ENCODE assay signal across 7 cellular contexts in the genomic region with DNA sequence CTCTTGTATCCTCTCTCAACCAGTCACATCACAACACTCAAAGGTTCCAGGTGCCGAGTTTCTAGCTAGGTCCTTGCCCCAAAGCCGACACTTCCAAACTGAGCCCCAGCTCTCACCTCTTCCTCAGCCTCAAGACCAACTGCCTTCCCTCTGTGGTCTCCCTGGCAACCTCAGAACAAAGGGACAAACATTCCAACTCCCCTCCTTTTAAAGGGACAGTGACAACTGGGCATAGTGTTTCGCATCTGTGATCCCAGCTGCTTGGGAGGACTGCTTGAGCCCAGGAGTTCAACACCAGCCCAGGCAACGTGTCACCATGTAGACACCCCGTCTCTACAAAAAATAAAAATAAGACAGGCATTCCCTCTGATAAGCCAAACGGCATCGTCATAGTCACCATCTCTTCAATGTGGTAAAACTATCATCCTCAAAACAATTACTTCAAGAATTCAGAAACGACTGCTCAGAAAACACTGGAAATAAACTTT. TPM values are rescaled to one million over a fixed set of nuclear protein-coding genes. Genes with fewer than 3 reads are reported as not detected.
DNase-seq lines count a peak whose midpoint lies in the region; ATAC-seq, FAIRE-seq and TF ChIP-seq lines count a peak whose summit lies in the region.

No MANE protein-coding gene starts in this region.

- H3K36me3 ChIP-seq in H1 (ENCODE audit: control insufficient read depth in 2 of 4, insufficient read depth in 4 of 4, low read length in 3 of 4) = peaks cover 10 to 32% (median 25%) of the 10 kb centered on the region in 4 experiments; a peak in 7 of 8 replicates
- peaks cover 14 to 34% (median 23%) of the 10 kb centered on the region in 3 experiments for H3K36me3 ChIP-seq in naive thymus-derived CD4-positive, alpha-beta T cell (ENCODE audit: control insufficient read depth in 2 of 3, insufficient read depth in 3 of 3, low read length in 3 of 3)

- no peaks in the 10 kb centered on the region for H3K9me3 Mint-ChIP-seq in H9
- no peaks in the 10 kb centered on the region for H3K9me3 Mint-ChIP-seq in naive thymus-derived CD4-positive, alpha-beta T cell

- H4K8ac ChIP-seq in H9 (replicated peaks; ENCODE audit: insufficient read length, low read depth, low read length) (no peak overlapping the region), H1 (ENCODE audit: extremely low read depth, insufficient read depth, low read length) (no peak overlapping the region)

- H2BK15ac ChIP-seq in H9 (ENCODE audit: low read depth, low read length) (no peak overlapping the region), H1 (ENCODE audit: low read length) (no peak overlapping the region)

- H3K4me1 ChIP-seq in H9 (ENCODE audit: insufficient read depth, low read length) (peaks cover 23% of the 10 kb centered on the region), H1 (replicated peaks in 1 of 4; ENCODE audit: control insufficient read depth in 3 of 4, insufficient read depth in 4 of 4, low read length in 3 of 4) (peaks cover 14 to 37% (median 34%) of the 10 kb centered on the region in 4 experiments; a peak in 6 of 7 replicates)
- H3K4me1 ChIP-seq in naive thymus-derived CD4-positive, alpha-beta T cell (ENCODE audit: control insufficient read depth in 2 of 2, insufficient read depth in 2 of 2, low read length in 2 of 2) = peaks cover 53 to 55% of the 10 kb centered on the region in 2 donors

- no peak overlapping the region; a peak in 1 of 8 replicates for H3K4me3 ChIP-seq in H1 (ENCODE audit: extremely low read depth in 1 of 4, insufficient read depth in 2 of 4, low read depth in 3 of 4, low read length in 4 of 4)
- H3K4me3 ChIP-seq in naive thymus-derived CD4-positive, alpha-beta T cell (ENCODE audit: low read length) = no peak overlapping the region

- H3K4me1 Mint-ChIP-seq in H9 = peaks cover 53 to 59% of the 10 kb centered on the region in 2 experiments
- peaks cover 54 to 90% (median 82%) of the 10 kb centered on the region in 7 donors for H3K4me1 Mint-ChIP-seq in naive thymus-derived CD4-positive, alpha-beta T cell

- WGBS in H9 (ENCODE audit: extremely low coverage, insufficient read length, low lambda C conversion rate) = no CpG with 5 or more reads among the region's 8 CpGs
- 61% methylated on average over 8 of the region's 8 CpGs; no CpG with 5 or more reads in 1 of the 2 experiments for WGBS in H1 (ENCODE audit: extremely low coverage in 1 of 2, insufficient coverage in 1 of 2, insufficient read length in 1 of 2, insufficient replicate concordance in 2 of 2, low coverage in 1 of 2, low lambda C conversion rate in 2 of 2, missing lambda C conversion rate in 1 of 2), 2 experiments

- H2AFZ ChIP-seq in H9 (ENCODE audit: low read length) = no peak overlapping the region
- no peak overlapping the region for H2AFZ ChIP-seq in H1 (ENCODE audit: low read length)

- POLR2A ChIA-PET in H1 (lab: Charles Lee; ENCODE audit: partially characterized antibody) = interaction anchor here (0.7 to 20.3 kb wide), 6 partner anchors 11 to 53 kb away, joined by 3 to 363 read pairs (median 28); a partner anchor contains a TSS
- POLR2A ChIA-PET in naive thymus-derived CD4-positive, alpha-beta T cell (lab: Charles Lee) = interaction anchor here (0.6 to 5.0 kb wide), 3 partner anchors 11 to 442 kb away, joined by 3 to 25 read pairs (median 3); a partner anchor contains a TSS

- ATAC-seq in naive thymus-derived CD4-positive, alpha-beta T cell = peak; percentile 48
- ATAC-seq in HG03521 (IDR thresholded peaks at IDR 0.05; ENCODE audit: unreplicated experiment) (no peak), HG03469 (IDR thresholded peaks at IDR 0.05; ENCODE audit: unreplicated experiment) (no peak)

- H3K23me2 ChIP-seq in H9 (ENCODE audit: insufficient read length, low read depth, low read length, poor library complexity, severe bottlenecking) (no peaks in the 10 kb centered on the region), H1 (ENCODE audit: low read depth, low read length) (no peaks in the 10 kb centered on the region)

- no peak overlapping the region for H3K27ac ChIP-seq in H9 (ENCODE audit: insufficient read length, low read depth, low read length)
- peak overlapping the region; percentile 35; the same call in 1 of the 2 replicates for H3K27ac ChIP-seq in H1 (ENCODE audit: low read depth, low read length)
- peak overlapping the region; percentile 57 for H3K27ac ChIP-seq in naive thymus-derived CD4-positive, alpha-beta T cell (ENCODE audit: low read depth, low read length)

- H3K18ac ChIP-seq in H9 (ENCODE audit: insufficient read length, low read depth, low read length) (no peak overlapping the region), H1 (ENCODE audit: extremely low read depth, low read length) (no peak overlapping the region)

- no peak for TF ChIP-seq CTCF in H9 (conservative IDR thresholded peaks at IDR 0.05)
- no peak for TF ChIP-seq CTCF in H1 (IDR thresholded peaks at IDR 0.05; ENCODE audit: control extremely low read depth in 1 of 3, insufficient read depth in 1 of 3, low read depth in 1 of 3, low read length in 3 of 3)

- H3K36me3 Mint-ChIP-seq in H9 (ENCODE audit: insufficient read depth in 1 of 3, low read depth in 3 of 3) = peaks cover 27 to 33% (median 30%) of the 10 kb centered on the region in 3 experiments
- peaks cover 2 to 26% (median 13%) of the 10 kb centered on the region in 5 donors for H3K36me3 Mint-ChIP-seq in naive thymus-derived CD4-positive, alpha-beta T cell

- H2BK20ac ChIP-seq in H9 (ENCODE audit: low read depth, low read length, poor library complexity, severe bottlenecking) = no peak overlapping the region
- H2BK20ac ChIP-seq in H1 (ENCODE audit: low read length) = no peak overlapping the region

- peak overlapping the region in 1 of 2 experiments; percentile 25; a peak in 4 of 5 replicates for H3K4me3 Mint-ChIP-seq in H9
- H3K4me3 Mint-ChIP-seq in naive thymus-derived CD4-positive, alpha-beta T cell = peak overlapping the region; percentile 15 to 90 (median 72)

- TF ChIP-seq EP300 in H1 (IDR thresholded peaks at IDR 0.05; ENCODE audit: borderline replicate concordance in 1 of 2, low read depth in 2 of 2, low read length in 2 of 2) = peak in 1 of 2 experiments; percentile 58; a peak in 1 of 3 replicates

- H2BK120ac ChIP-seq in H9 (ENCODE audit: low read depth, low read length, poor library complexity, severe bottlenecking) (no peak overlapping the region), H1 (replicated peaks; ENCODE audit: low read depth, low read length) (no peak overlapping the region)

- H3K9ac ChIP-seq in H9 (ENCODE audit: extremely low read depth, insufficient read length, low read length) (no peak overlapping the region), H1 (replicated peaks in 1 of 4; ENCODE audit: extremely low read depth in 1 of 4, low read depth in 3 of 4, low read length in 3 of 4) (no peak overlapping the region)

- H2BK12ac ChIP-seq in H9 (ENCODE audit: insufficient read length, low read depth, low read length) = no peak overlapping the region
- H2BK12ac ChIP-seq in H1 (ENCODE audit: low read depth, low read length) = no peak overlapping the region

- H4K91ac ChIP-seq in H9 (ENCODE audit: insufficient read length, low read depth, low read length) = no peak overlapping the region
- H4K91ac ChIP-seq in H1 (replicated peaks; ENCODE audit: insufficient read length, low read length) = no peak overlapping the region

- peak overlapping the region; percentile 10 to 97 (median 90); a peak in 6 of 7 replicates for H3K27ac Mint-ChIP-seq in H9
- H3K27ac Mint-ChIP-seq in naive thymus-derived CD4-positive, alpha-beta T cell = peak overlapping the region; percentile 51 to 91 (median 82)

- H3K4ac ChIP-seq in H9 (ENCODE audit: low read depth, low read length) = no peak overlapping the region
- H3K4ac ChIP-seq in H1 (replicated peaks; ENCODE audit: insufficient read length, low read depth, low read length) = no peak overlapping the region

- H3K23ac ChIP-seq in H9 (ENCODE audit: insufficient read length, low read depth, low read length) = no peak overlapping the region
- H3K23ac ChIP-seq in H1 (ENCODE audit: insufficient read length) = no peak overlapping the region

- H3K9me3 ChIP-seq in H9 (ENCODE audit: control insufficient read depth, low read depth, low read length) = no peaks in the 10 kb centered on the region
- H3K9me3 ChIP-seq in H1 (ENCODE audit: insufficient read depth in 2 of 2, low read depth in 1 of 2, low read length in 1 of 2) = no peaks in the 10 kb centered on the region
- no peaks in the 10 kb centered on the region for H3K9me3 ChIP-seq in naive thymus-derived CD4-positive, alpha-beta T cell (ENCODE audit: control insufficient read depth in 2 of 3, low read length in 3 of 3)

- FAIRE-seq in H1 (lab: Jason Lieb, UNC) = peak; percentile 84

- no peaks in the 10 kb centered on the region for H4K20me1 ChIP-seq in H9 (ENCODE audit: control insufficient read depth, insufficient read depth, insufficient read length)
- peaks cover 60 to 64% of the 10 kb centered on the region in 2 experiments for H4K20me1 ChIP-seq in H1 (replicated peaks in 1 of 2; ENCODE audit: control insufficient read depth in 1 of 2, insufficient read depth in 2 of 2, low read length in 2 of 2)

- H3K27me3 ChIP-seq in H9 (ENCODE audit: insufficient read depth, low read length) (no peaks in the 10 kb centered on the region), H1 (replicated peaks in 1 of 4; ENCODE audit: control insufficient read depth in 3 of 4, extremely low read depth in 1 of 4, insufficient read depth in 3 of 4, low read length in 3 of 4) (no peaks in the 10 kb centered on the region)
- no peaks in the 10 kb centered on the region for H3K27me3 ChIP-seq in naive thymus-derived CD4-positive, alpha-beta T cell (ENCODE audit: control insufficient read depth in 2 of 2, insufficient read depth in 2 of 2, low read length in 2 of 2)

- no peak overlapping the region for H3T11ph ChIP-seq in H9 (ENCODE audit: low read length)

- no peak for TF ChIP-seq RAD21 in H1 (IDR thresholded peaks at IDR 0.05 in 1 of 2, conservative IDR thresholded peaks at IDR 0.05 in 1 of 2; ENCODE audit: low read depth in 2 of 2, low read length in 2 of 2)

- no peak overlapping the region for H2AK5ac ChIP-seq in H9 (ENCODE audit: insufficient read length, low read length)
- H2AK5ac ChIP-seq in H1 (ENCODE audit: low read depth, low read length) = no peak overlapping the region

- H3K79me1 ChIP-seq in H9 (ENCODE audit: insufficient read depth, low read depth, low read length, poor library complexity, severe bottlenecking) = peaks cover 15% of the 10 kb centered on the region
- peaks cover 11% of the 10 kb centered on the region for H3K79me1 ChIP-seq in H1 (ENCODE audit: low read depth, low read length)

- intact Hi-C loops in naive thymus-derived CD4-positive, alpha-beta T cell (cut with micrococcal nuclease) = loop anchor here in 1 of 2 donors (5.0 kb wide), 2 partner anchors 37 to 92 kb away; a partner anchor contains a TSS

- H3K14ac ChIP-seq in H9 (ENCODE audit: insufficient read depth, low read length) (no peak overlapping the region), H1 (ENCODE audit: insufficient read length) (no peak overlapping the region)

- H2BK5ac ChIP-seq in H9 (ENCODE audit: insufficient read length, low read length) (no peak overlapping the region), H1 (ENCODE audit: low read depth, low read length) (no peak overlapping the region)

- CTCF ChIA-PET in H1 (lab: Charles Lee; ENCODE audit: partially characterized antibody) = interaction anchor here (0.6 to 4.0 kb wide), 8 partner anchors 13 to 363 kb away, joined by 3 to 35 read pairs (median 4); no protein-coding TSS in a partner anchor
- CTCF ChIA-PET in naive thymus-derived CD4-positive, alpha-beta T cell (lab: Charles Lee) = interaction anchor here (0.6 to 13.0 kb wide), 4 partner anchors 14 to 600 kb away, joined by 3 to 102 read pairs (median 3); no protein-coding TSS in a partner anchor

- H3K56ac ChIP-seq in H9 (ENCODE audit: insufficient read length, low read depth, low read length) = no peak overlapping the region
- H3K56ac ChIP-seq in H1 (replicated peaks; ENCODE audit: insufficient read length, low read depth, low read length) = no peak overlapping the region

- H3K4me2 ChIP-seq in H9 (ENCODE audit: insufficient read depth, insufficient read length, low read length) = no peak overlapping the region
- peak overlapping the region; percentile 38 to 75 for H3K4me2 ChIP-seq in H1 (ENCODE audit: insufficient read depth in 1 of 2, low read depth in 2 of 2, low read length in 2 of 2)

- H3K27me3 Mint-ChIP-seq in H9 (ENCODE audit: low read depth) = no peaks in the 10 kb centered on the region
- H3K27me3 Mint-ChIP-seq in naive thymus-derived CD4-positive, alpha-beta T cell = no peaks in the 10 kb centered on the region

- peak; percentile 54 to 68; a peak in 2 of 3 replicates for TF ChIP-seq POLR2A in H1 (IDR thresholded peaks at IDR 0.05; ENCODE audit: control extremely low read depth in 1 of 2, low read depth in 2 of 2, low read length in 2 of 2)

- H3K79me2 ChIP-seq in H9 (ENCODE audit: insufficient read depth, low read length) (peaks cover 80% of the 10 kb centered on the region), H1 (ENCODE audit: control insufficient read depth in 1 of 2, insufficient read depth in 2 of 2, low read length in 2 of 2) (peaks cover 55 to 99% of the 10 kb centered on the region in 2 experiments)

- H4K5ac ChIP-seq in H9 (ENCODE audit: insufficient read length, low read depth, low read length) (no peak overlapping the region), H1 (ENCODE audit: insufficient read length, low read depth, low read length) (no peak overlapping the region)

- DNase-seq in H9 (peak; percentile 85), NCI-H69 (lab: John Stamatoyannopoulos, UW) (peak; percentile 65), H1 (ENCODE audit: low read depth in 1 of 2, low spot score in 2 of 2) (no peak), NCI-H226 (no peak)
- DNase-seq in naive thymus-derived CD4-positive, alpha-beta T cell = peak in 3 of 9 donors; percentile 32 to 41 (median 37)

RNA-seq across cellular contexts. Expression of a gene that starts 11.3 kb away (rescaled TPM):
- 85.9 TPM in 2 replicates for total RNA-seq in H9 (2021)
- total RNA-seq in H1 (2021; fragmentation: NEBNext Ultra II Directional; extraction: Animal tissue kit (Norgen Biotek cat#: 25700)) = 82.8 and 83.2 TPM in 2 replicates
- polyA plus RNA-seq in H1 (2011; rRNA removed) = 53.6 and 58.8 TPM in 2 replicates
- 66.3 TPM for polyA plus RNA-seq in H1 (2011; cell fraction: cytosol; rRNA removed)
- polyA plus RNA-seq in H1 (2011; cell fraction: nucleus; rRNA removed) = 116 TPM
- polyA plus RNA-seq in H1 (2012, experiment 1 of 2) = 47.3 to 53.1 TPM (median 49.3 TPM) in 4 replicates
- 13.9 TPM for polyA plus RNA-seq in H1 (2012, experiment 2 of 2)
- polyA plus RNA-seq in H1 (2013, experiment 1 of 2) = 63.3 TPM
- polyA plus RNA-seq in H1 (2013, experiment 2 of 2) = 61.2 TPM
- 46.3 and 51.4 TPM in 2 replicates for polyA minus RNA-seq in H1 (2011; rRNA and poly(A)+ RNA removed)
- 31.8 TPM for polyA minus RNA-seq in H1 (2011; cell fraction: cytosol; rRNA and poly(A)+ RNA removed)
- polyA minus RNA-seq in H1 (2011; cell fraction: nucleus; rRNA and poly(A)+ RNA removed) = 65.1 TPM
- total RNA-seq in naive thymus-derived CD4-positive, alpha-beta T cell = 100 to 1,000 TPM in 2 of 5 experiments, 10 to 100 TPM in 3; 66.1 to 139 (median 77.4) TPM
- 10 to 100 TPM; 36.6 to 58.4 TPM for polyA plus RNA-seq in naive thymus-derived CD4-positive, alpha-beta T cell

RNA-seq across cellular contexts. Expression of a gene that starts 22.9 kb away (rescaled TPM):
- total RNA-seq in H9 (2021) = 60.9 and 62.9 TPM in 2 replicates
- 72.9 and 73.1 TPM in 2 replicates for total RNA-seq in H1 (2021; fragmentation: NEBNext Ultra II Directional; extraction: Animal tissue kit (Norgen Biotek cat#: 25700))
- polyA plus RNA-seq in H1 (2011; rRNA removed) = 39.7 and 40.7 TPM in 2 replicates
- polyA plus RNA-seq in H1 (2011; cell fraction: cytosol; rRNA removed) = 44.1 TPM
- polyA plus RNA-seq in H1 (2011; cell fraction: nucleus; rRNA removed) = 33.3 TPM
- 43.9 to 48.5 TPM (median 46.8 TPM) in 4 replicates for polyA plus RNA-seq in H1 (2012, experiment 1 of 2)
- 28.5 TPM for polyA plus RNA-seq in H1 (2012, experiment 2 of 2)
- 46.0 TPM for polyA plus RNA-seq in H1 (2013, experiment 1 of 2)
- polyA plus RNA-seq in H1 (2013, experiment 2 of 2) = 45.2 TPM
- polyA minus RNA-seq in H1 (2011; rRNA and poly(A)+ RNA removed) = 51.3 and 52.9 TPM in 2 replicates
- polyA minus RNA-seq in H1 (2011; cell fraction: cytosol; rRNA and poly(A)+ RNA removed) = 29.9 TPM
- polyA minus RNA-seq in H1 (2011; cell fraction: nucleus; rRNA and poly(A)+ RNA removed) = 23.9 TPM
- total RNA-seq in naive thymus-derived CD4-positive, alpha-beta T cell = 10 to 100 TPM; 32.1 to 48.0 (median 40.7) TPM
- 10 to 100 TPM; 19.6 to 22.9 TPM for polyA plus RNA-seq in naive thymus-derived CD4-positive, alpha-beta T cell

RNA-seq across cellular contexts. Expression of a gene that starts 37.5 kb away (rescaled TPM):
- 19.9 and 20.9 TPM in 2 replicates for total RNA-seq in H9 (2021)
- total RNA-seq in H1 (2021; fragmentation: NEBNext Ultra II Directional; extraction: Animal tissue kit (Norgen Biotek cat#: 25700)) = 31.1 and 35.2 TPM in 2 replicates
- polyA plus RNA-seq in H1 (2011; rRNA removed) = 23.5 and 39.6 TPM in 2 replicates
- polyA plus RNA-seq in H1 (2011; cell fraction: cytosol; rRNA removed) = 26.0 TPM
- 178 TPM for polyA plus RNA-seq in H1 (2011; cell fraction: nucleus; rRNA removed)
- 15.9 to 29.2 TPM (median 25.3 TPM) in 4 replicates for polyA plus RNA-seq in H1 (2012, experiment 1 of 2)
- 17.4 TPM for polyA plus RNA-seq in H1 (2012, experiment 2 of 2)
- polyA plus RNA-seq in H1 (2013, experiment 1 of 2) = 44.3 TPM
- polyA plus RNA-seq in H1 (2013, experiment 2 of 2) = 44.7 TPM
- polyA minus RNA-seq in H1 (2011; rRNA and poly(A)+ RNA removed) = 6.0 and 6.5 TPM in 2 replicates
- 10.4 TPM for polyA minus RNA-seq in H1 (2011; cell fraction: cytosol; rRNA and poly(A)+ RNA removed)
- polyA minus RNA-seq in H1 (2011; cell fraction: nucleus; rRNA and poly(A)+ RNA removed) = 14.7 TPM
- total RNA-seq in naive thymus-derived CD4-positive, alpha-beta T cell = 10 to 100 TPM in 1 of 5 experiments, 1 to 10 TPM in 4; 3.4 to 12.6 (median 5.6) TPM
- polyA plus RNA-seq in naive thymus-derived CD4-positive, alpha-beta T cell = under 1 TPM; 0.44 to 0.63 TPM

RNA-seq across cellular contexts. Expression of a gene that starts 53.4 kb away (rescaled TPM):
- 15.9 and 16.4 TPM in 2 replicates for total RNA-seq in H9 (2021)
- 15.0 and 15.6 TPM in 2 replicates for total RNA-seq in H1 (2021; fragmentation: NEBNext Ultra II Directional; extraction: Animal tissue kit (Norgen Biotek cat#: 25700))
- polyA plus RNA-seq in H1 (2011; rRNA removed) = 4.4 and 6.2 TPM in 2 replicates
- polyA plus RNA-seq in H1 (2011; cell fraction: cytosol; rRNA removed) = 8.6 TPM
- polyA plus RNA-seq in H1 (2011; cell fraction: nucleus; rRNA removed) = 8.7 TPM
- polyA plus RNA-seq in H1 (2012, experiment 1 of 2) = 9.0 to 10.3 TPM (median 10.0 TPM) in 4 replicates
- 4.7 TPM for polyA plus RNA-seq in H1 (2012, experiment 2 of 2)
- polyA plus RNA-seq in H1 (2013, experiment 1 of 2) = 10.2 TPM
- 9.9 TPM for polyA plus RNA-seq in H1 (2013, experiment 2 of 2)
- polyA minus RNA-seq in H1 (2011; rRNA and poly(A)+ RNA removed) = 5.1 and 5.4 TPM in 2 replicates
- 6.5 TPM for polyA minus RNA-seq in H1 (2011; cell fraction: cytosol; rRNA and poly(A)+ RNA removed)
- polyA minus RNA-seq in H1 (2011; cell fraction: nucleus; rRNA and poly(A)+ RNA removed) = 7.9 TPM
- total RNA-seq in naive thymus-derived CD4-positive, alpha-beta T cell = 10 to 100 TPM in 2 of 5 experiments, 1 to 10 TPM in 3; 3.7 to 10.8 (median 7.5) TPM
- 1 to 10 TPM in 1 of 2 donors, under 1 TPM in 1; 0.91 to 1.9 TPM for polyA plus RNA-seq in naive thymus-derived CD4-positive, alpha-beta T cell

Comparison
In these comparisons a context has a peak if more than half of its experiments do, and no peak if none do; other contexts are left out.
1. DNase-seq: peak in H9 (single experiment) and NCI-H69 (single experiment); none in H1 (0 of 2) and NCI-H226 (single experiment).